24 cellular contexts compared by ENCODE assay signal in genomic region chr1:210434224-210434623, GRCh38.
DNase-seq lines count a peak whose midpoint lies in the region; FAIRE-seq and TF ChIP-seq lines count a peak whose summit lies in the region.
"Had no signal": no experiment of that assay in that cellular context is flagged by ENCODE, and none has a peak within 500 bp of the region (broad histone marks: within the 10 kb centered on the region; RNA-seq: fewer than 3 reads in every experiment).

No MANE protein-coding gene starts in this region.

- H3K27ac ChIP-seq in H1 (ENCODE audit: low read depth, low read length) (no peak overlapping the region), mesendoderm (ENCODE audit: low read depth, low read length) (no peak overlapping the region)
- H3K27ac ChIP-seq: C4-2B had no signal

- H3K4me3 ChIP-seq in NT2/D1 (ENCODE audit: insufficient read length, low read depth) (no peak overlapping the region), H1 (ENCODE audit: extremely low read depth in 1 of 4, insufficient read depth in 2 of 4, low read depth in 3 of 4, low read length in 4 of 4) (no peak overlapping the region), mesendoderm (ENCODE audit: low read length) (no peak overlapping the region)
- H3K4me3 ChIP-seq: A549, MG63 had no signal

- no peaks in the 10 kb centered on the region for H3K23me2 ChIP-seq in H1 (ENCODE audit: low read depth, low read length)

- H4K5ac ChIP-seq in H1 (ENCODE audit: insufficient read length, low read depth, low read length) (no peak overlapping the region), mesendoderm (ENCODE audit: low read length) (no peak overlapping the region)

- H4K20me1 ChIP-seq in H1 (replicated peaks in 1 of 2; ENCODE audit: control insufficient read depth in 1 of 2, insufficient read depth in 2 of 2, low read length in 2 of 2): no peaks in the 10 kb centered on the region

- H2BK20ac ChIP-seq in H1 (ENCODE audit: low read length): no peak overlapping the region

- no peak overlapping the region for H3K4ac ChIP-seq in H1 (replicated peaks; ENCODE audit: insufficient read length, low read depth, low read length)
- no peak overlapping the region for H3K4ac ChIP-seq in mesendoderm (ENCODE audit: low read depth, low read length)

- H3K27ac Mint-ChIP-seq in activated CD4-positive, alpha-beta T cell treated with anti-CD3 and anti-CD28 coated beads, Interleukin-2, amount 10 ng/mL, durations not matched to agents 7 days and 5 days: no peak overlapping the region
- H3K27ac Mint-ChIP-seq: B cell; CD8-positive, alpha-beta T cell had no signal

- DNase-seq in NT2/D1 (ENCODE audit: low read depth, low spot score) (peak; percentile 39), H1 (ENCODE audit: low read depth in 1 of 2, low spot score in 2 of 2) (no peak), mesendoderm (peak; percentile 51), cerebellar nuclear complex (lab: John Stamatoyannopoulos, UW) (no peak), HEK293T (ENCODE audit: extremely low spot score) (no peak), EL (no peak)
- DNase-seq in activated CD4-positive, alpha-beta T cell treated with anti-CD3 and anti-CD28 coated beads, Interleukin-2, amount 10 ng/mL, durations not matched to agents 7 days and 5 days: no peak
- DNase-seq: Caco-2; CD8-positive, alpha-beta T cell; DMS79; H7; KG1; MG63; NCI-H1105 treated with DMSO at 0.1 percent for 48 hours; NCI-H2029; NCI-H446; NCI-H524 treated with DMSO at 0.1 percent for 48 hours; NCI-H774; PC-3; SK-N-SH had no signal

- peak; percentile 63 for FAIRE-seq in H1 (lab: Jason Lieb, UNC)
- FAIRE-seq: A549, GM12892 had no signal

- no peaks in the 10 kb centered on the region for H3K4me1 Mint-ChIP-seq in activated CD4-positive, alpha-beta T cell treated with anti-CD3 and anti-CD28 coated beads, Interleukin-2, amount 10 ng/mL, durations not matched to agents 7 days and 5 days
- H3K4me1 Mint-ChIP-seq: B cell had no signal

- H3K9ac ChIP-seq in NT2/D1 (ENCODE audit: insufficient read length, low read depth): no peak overlapping the region
- H3K9ac ChIP-seq in H1 (replicated peaks in 1 of 4; ENCODE audit: extremely low read depth in 1 of 4, low read depth in 3 of 4, low read length in 3 of 4): no peak overlapping the region
- no peak overlapping the region for H3K9ac ChIP-seq in mesendoderm (ENCODE audit: low read length)
- H3K9ac ChIP-seq: SK-N-SH had no signal

- H3K27me3 ChIP-seq in NT2/D1 (ENCODE audit: insufficient read depth, insufficient read length) (no peaks in the 10 kb centered on the region), H1 (replicated peaks in 1 of 4; ENCODE audit: control insufficient read depth in 3 of 4, extremely low read depth in 1 of 4, insufficient read depth in 3 of 4, low read length in 3 of 4) (no peaks in the 10 kb centered on the region), mesendoderm (ENCODE audit: insufficient read depth, low read length, poor library complexity) (no peaks in the 10 kb centered on the region)
- H3K27me3 ChIP-seq: MG63 had no signal

- H3K4me2 ChIP-seq in H1 (ENCODE audit: insufficient read depth in 1 of 2, low read depth in 2 of 2, low read length in 2 of 2) (peak overlapping the region in 1 of 2 experiments; percentile 32; a peak in 1 of 4 replicates), mesendoderm (ENCODE audit: low read length) (no peak overlapping the region)
- H3K4me2 ChIP-seq: A549, SK-N-SH had no signal

- no peak for TF ChIP-seq CTCF in H1 (IDR thresholded peaks at IDR 0.05; ENCODE audit: control extremely low read depth in 1 of 3, insufficient read depth in 1 of 3, low read depth in 1 of 3, low read length in 3 of 3)

- no peak for TF ChIP-seq RAD21 in H1 (IDR thresholded peaks at IDR 0.05 in 1 of 2, conservative IDR thresholded peaks at IDR 0.05 in 1 of 2; ENCODE audit: low read depth in 2 of 2, low read length in 2 of 2)

- no peak overlapping the region for H2BK15ac ChIP-seq in H1 (ENCODE audit: low read length)
- no peak overlapping the region for H2BK15ac ChIP-seq in mesendoderm (replicated peaks; ENCODE audit: low read depth)

- H2BK5ac ChIP-seq in H1 (ENCODE audit: low read depth, low read length) (no peak overlapping the region), mesendoderm (ENCODE audit: low read length) (no peak overlapping the region)

- POLR2A ChIA-PET in H1 (lab: Charles Lee; ENCODE audit: partially characterized antibody) (interaction anchor here (1.4 kb wide), 1 partner anchor 60 kb away, joined by 6 read pairs; no protein-coding TSS in a partner anchor), HEK293T (lab: Yijun Ruan, JAX) (no interaction called here)
- POLR2A ChIA-PET in activated CD4-positive, alpha-beta T cell treated with anti-CD3 and anti-CD28 coated beads, Interleukin-2, amount 10 ng/mL, durations not matched to agents 7 days and 5 days (lab: Charles Lee): no interaction called here

- no peaks in the 10 kb centered on the region for H3K27me3 Mint-ChIP-seq in activated CD4-positive, alpha-beta T cell treated with anti-CD3 and anti-CD28 coated beads, Interleukin-2, amount 10 ng/mL, durations not matched to agents 7 days and 5 days
- H3K27me3 Mint-ChIP-seq: B cell had no signal

- H3K56ac ChIP-seq in H1 (replicated peaks; ENCODE audit: insufficient read length, low read depth, low read length) (no peak overlapping the region), mesendoderm (ENCODE audit: low read length) (no peak overlapping the region)

- no peak overlapping the region for H3K14ac ChIP-seq in H1 (ENCODE audit: insufficient read length)

- no peaks in the 10 kb centered on the region for H3K36me3 Mint-ChIP-seq in activated CD4-positive, alpha-beta T cell treated with anti-CD3 and anti-CD28 coated beads, Interleukin-2, amount 10 ng/mL, durations not matched to agents 7 days and 5 days (ENCODE audit: low read depth)
- H3K36me3 Mint-ChIP-seq: CD8-positive, alpha-beta T cell had no signal

- no peaks in the 10 kb centered on the region for H3K36me3 ChIP-seq in NT2/D1 (ENCODE audit: insufficient read depth, insufficient read length, low read length)
- no peaks in the 10 kb centered on the region for H3K36me3 ChIP-seq in H1 (ENCODE audit: control insufficient read depth in 2 of 4, insufficient read depth in 4 of 4, low read length in 3 of 4)
- H3K36me3 ChIP-seq in mesendoderm (ENCODE audit: control insufficient read depth, insufficient read depth, low read length): no peaks in the 10 kb centered on the region
- H3K36me3 ChIP-seq: MG63 had no signal

- no peaks in the 10 kb centered on the region for H3K9me3 Mint-ChIP-seq in activated CD4-positive, alpha-beta T cell treated with anti-CD3 and anti-CD28 coated beads, Interleukin-2, amount 10 ng/mL, durations not matched to agents 7 days and 5 days
- H3K9me3 Mint-ChIP-seq: CD8-positive, alpha-beta T cell had no signal

- no peak for TF ChIP-seq POLR2A in H1 (IDR thresholded peaks at IDR 0.05; ENCODE audit: control extremely low read depth in 1 of 2, low read depth in 2 of 2, low read length in 2 of 2)

- H3K79me2 ChIP-seq in H1 (ENCODE audit: control insufficient read depth in 1 of 2, insufficient read depth in 2 of 2, low read length in 2 of 2) (no peaks in the 10 kb centered on the region), mesendoderm (ENCODE audit: control insufficient read depth, insufficient read depth, low read length) (no peaks in the 10 kb centered on the region)

- CTCF ChIA-PET in H1 (lab: Charles Lee; ENCODE audit: partially characterized antibody) (interaction anchor here (1.2 to 1.4 kb wide), 4 partner anchors 13 to 704 kb away, joined by 3 to 4 read pairs (median 4); no protein-coding TSS in a partner anchor), HEK293T (lab: Yijun Ruan, JAX) (no interaction called here)
- CTCF ChIA-PET in activated CD4-positive, alpha-beta T cell treated with anti-CD3 and anti-CD28 coated beads, Interleukin-2, amount 10 ng/mL, durations not matched to agents 7 days and 5 days (lab: Charles Lee): no interaction called here

- H2BK120ac ChIP-seq in H1 (replicated peaks; ENCODE audit: low read depth, low read length) (no peak overlapping the region), mesendoderm (ENCODE audit: low read depth, low read length) (no peak overlapping the region)

- H3K4me1 ChIP-seq in NT2/D1 (ENCODE audit: insufficient read depth, insufficient read length) (no peaks in the 10 kb centered on the region), H1 (replicated peaks in 1 of 4; ENCODE audit: control insufficient read depth in 3 of 4, insufficient read depth in 4 of 4, low read length in 3 of 4) (peaks cover 0 to 6% (median 4%) of the 10 kb centered on the region in 4 experiments; a peak in 3 of 7 replicates), mesendoderm (ENCODE audit: control insufficient read depth, low read depth, low read length) (peaks cover 7% of the 10 kb centered on the region)
- H3K4me1 ChIP-seq: Caco-2 had no signal

- no peak overlapping the region for H2AK5ac ChIP-seq in H1 (ENCODE audit: low read depth, low read length)
- no peak overlapping the region for H2AK5ac ChIP-seq in mesendoderm (ENCODE audit: low read length)

- H4K91ac ChIP-seq in H1 (replicated peaks; ENCODE audit: insufficient read length, low read length): no peak overlapping the region

- 61% methylated on average over 4 of the region's 4 CpGs; no CpG with 5 or more reads in 1 of the 2 experiments for WGBS in H1 (ENCODE audit: extremely low coverage in 1 of 2, insufficient coverage in 1 of 2, insufficient read length in 1 of 2, insufficient replicate concordance in 2 of 2, low coverage in 1 of 2, low lambda C conversion rate in 2 of 2, missing lambda C conversion rate in 1 of 2), 2 experiments
- no CpG with 5 or more reads among the region's 4 CpGs for WGBS in mesendoderm (ENCODE audit: extremely low coverage, insufficient coverage, low lambda C conversion rate)

- H2AFZ ChIP-seq in H1 (ENCODE audit: low read length): no peak overlapping the region

- peaks cover 7% of the 10 kb centered on the region; the same call in 1 of the 2 replicates for H3K9me3 ChIP-seq in NT2/D1 (ENCODE audit: insufficient read depth, low read length)
- H3K9me3 ChIP-seq in H1 (ENCODE audit: insufficient read depth in 2 of 2, low read depth in 1 of 2, low read length in 1 of 2): no peaks in the 10 kb centered on the region
- H3K9me3 ChIP-seq: Caco-2, MG63, SK-N-SH had no signal

- no peak overlapping the region for H4K8ac ChIP-seq in H1 (ENCODE audit: extremely low read depth, insufficient read depth, low read length)
- no peak overlapping the region for H4K8ac ChIP-seq in mesendoderm (ENCODE audit: low read depth, low read length)

- no peak overlapping the region for H3K23ac ChIP-seq in H1 (ENCODE audit: insufficient read length)
- no peak overlapping the region for H3K23ac ChIP-seq in mesendoderm (ENCODE audit: low read length)

- no peak overlapping the region for H2BK12ac ChIP-seq in H1 (ENCODE audit: low read depth, low read length)

- TF ChIP-seq EP300 in H1 (IDR thresholded peaks at IDR 0.05; ENCODE audit: borderline replicate concordance in 1 of 2, low read depth in 2 of 2, low read length in 2 of 2): no peak

- H3K79me1 ChIP-seq in H1 (ENCODE audit: low read depth, low read length) (no peaks in the 10 kb centered on the region), mesendoderm (ENCODE audit: low read length) (no peaks in the 10 kb centered on the region)

- H3K4me3 Mint-ChIP-seq in activated CD4-positive, alpha-beta T cell treated with anti-CD3 and anti-CD28 coated beads, Interleukin-2, amount 10 ng/mL, durations not matched to agents 7 days and 5 days: no peak overlapping the region
- H3K4me3 Mint-ChIP-seq: B cell; CD8-positive, alpha-beta T cell had no signal

- H3K18ac ChIP-seq in H1 (ENCODE audit: extremely low read depth, low read length): no peak overlapping the region
- no peak overlapping the region for H3K18ac ChIP-seq in mesendoderm (ENCODE audit: low read length)

Comparison
In these comparisons a context has a peak if more than half of its experiments do, and no peak if none do; other contexts are left out.
1. DNase-seq: peak in NT2/D1 (single experiment) and mesendoderm (single experiment); none in H1 (0 of 2), cerebellar nuclear complex (0 of 2), HEK293T (single experiment), activated CD4-positive, alpha-beta T cell treated with anti-CD3 and anti-CD28 coated beads, Interleukin-2, amount 10 ng/mL, durations not matched to agents 7 days and 5 days (single experiment) and EL (single experiment).